In the genomic region with DNA sequence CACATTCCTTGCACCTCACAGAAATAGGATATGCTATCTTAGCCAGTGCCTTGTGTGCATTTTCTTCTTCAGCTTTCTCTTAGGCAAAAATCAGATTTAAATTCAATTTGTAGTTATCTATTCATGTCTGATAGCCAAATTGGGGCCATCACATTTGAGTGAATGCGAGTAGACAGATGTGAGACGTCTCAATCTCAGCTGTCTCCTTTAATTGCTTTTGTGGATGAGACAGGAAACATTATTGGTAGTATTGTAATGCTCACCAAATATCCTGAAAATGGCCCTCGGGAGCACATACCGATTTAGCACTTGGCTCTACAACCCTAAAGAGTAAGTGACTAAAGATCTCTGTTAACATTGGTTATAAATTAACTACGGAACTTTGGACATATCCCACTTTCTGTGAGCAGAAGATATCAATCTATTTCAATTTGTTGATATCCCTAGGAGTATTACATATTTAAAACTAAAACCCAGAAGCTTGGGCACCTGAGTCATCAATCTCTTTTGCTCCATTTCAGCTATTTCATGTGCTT, we compare ENCODE assay signal across 21 cellular contexts.
DNase-seq lines count a peak whose midpoint lies in the region; ATAC-seq, FAIRE-seq and TF ChIP-seq lines count a peak whose summit lies in the region.
"Had no signal": no experiment of that assay in that cellular context is flagged by ENCODE, and none has a peak within 500 bp of the region (broad histone marks: within the 10 kb centered on the region; RNA-seq: fewer than 3 reads in every experiment).

No MANE protein-coding gene starts in this region.

- H3K4me3 Mint-ChIP-seq in osteocyte (ENCODE audit: unreplicated experiment): no peak overlapping the region
- H3K4me3 Mint-ChIP-seq: B cell; CD4-positive, CD25-positive, alpha-beta regulatory T cell; CD8-positive, alpha-beta T cell had no signal

- peak overlapping the region; percentile 26 for H3K4me2 ChIP-seq in hepatocyte
- H3K4me2 ChIP-seq: BLaER1 had no signal

- no peaks in the 10 kb centered on the region for H3K79me2 ChIP-seq in hepatocyte

- ATAC-seq in right lobe of liver (peak; percentile 93 to 99 (median 98)), gastrocnemius medialis (no peak)
- ATAC-seq: CD8-positive, alpha-beta T cell had no signal

- TF ChIP-seq POLR2A in right lobe of liver (IDR thresholded peaks at IDR 0.05) (no peak), gastrocnemius medialis (IDR thresholded peaks at IDR 0.05) (no peak)

- DNase-seq in RCC 7860 (ENCODE audit: low spot score) (no peak), hepatocyte (ENCODE audit: low spot score) (no peak), right lobe of liver (no peak), osteocyte (ENCODE audit: extremely low spot score, unreplicated experiment) (no peak), gastrocnemius medialis (no peak), HUDEP-2 (lab: John Stamatoyannopoulos, UW; ENCODE audit: unreplicated experiment in 76 of 76) (no peak)
- DNase-seq: Caco-2; CD4-positive, CD25-positive, alpha-beta regulatory T cell; CD8-positive, alpha-beta T cell; DMS153; DND-41; GM23248; H7; HCEC 1CT had no signal

- H2AFZ ChIP-seq in hepatocyte: no peak overlapping the region
- H2AFZ ChIP-seq: GM23248 had no signal

- H3K9me2 ChIP-seq in hepatocyte (replicated peaks; ENCODE audit: insufficient read depth): no peaks in the 10 kb centered on the region

- peaks cover 4% of the 10 kb centered on the region for H3K27me3 Mint-ChIP-seq in osteocyte (ENCODE audit: unreplicated experiment)
- H3K27me3 Mint-ChIP-seq: B cell; CD4-positive, CD25-positive, alpha-beta regulatory T cell had no signal

- H3K36me3 Mint-ChIP-seq in osteocyte (ENCODE audit: unreplicated experiment): no peaks in the 10 kb centered on the region
- H3K36me3 Mint-ChIP-seq: CD4-positive, CD25-positive, alpha-beta regulatory T cell; CD8-positive, alpha-beta T cell had no signal

- H3K27ac Mint-ChIP-seq in osteocyte (ENCODE audit: unreplicated experiment): no peak overlapping the region
- H3K27ac Mint-ChIP-seq: B cell; CD4-positive, CD25-positive, alpha-beta regulatory T cell; CD8-positive, alpha-beta T cell had no signal

- H3K4me1 ChIP-seq in hepatocyte (ENCODE audit: insufficient read depth): no peaks in the 10 kb centered on the region
- H3K4me1 ChIP-seq in right lobe of liver: peaks cover 0 to 18% (median 7%) of the 10 kb centered on the region in 4 donors
- H3K4me1 ChIP-seq in gastrocnemius medialis: no peaks in the 10 kb centered on the region
- H3K4me1 ChIP-seq: BLaER1, Caco-2 had no signal

- no peak overlapping the region for H3K27ac ChIP-seq in hepatocyte
- peak overlapping the region; percentile 40 to 59 (median 58) for H3K27ac ChIP-seq in right lobe of liver
- no peak overlapping the region for H3K27ac ChIP-seq in gastrocnemius medialis
- H3K27ac ChIP-seq: BLaER1, C4-2B, GM23248 had no signal

- no peaks in the 10 kb centered on the region for H3K9me3 ChIP-seq in hepatocyte (ENCODE audit: low read depth)
- no peaks in the 10 kb centered on the region for H3K9me3 ChIP-seq in right lobe of liver
- no peaks in the 10 kb centered on the region for H3K9me3 ChIP-seq in gastrocnemius medialis
- H3K9me3 ChIP-seq: BLaER1, Caco-2 had no signal

- H3K4me1 Mint-ChIP-seq in osteocyte (ENCODE audit: unreplicated experiment): no peaks in the 10 kb centered on the region
- H3K4me1 Mint-ChIP-seq: B cell; CD4-positive, CD25-positive, alpha-beta regulatory T cell had no signal

- intact Hi-C loops in right lobe of liver (cut with DNase I): no loop called here
- intact Hi-C loops in gastrocnemius medialis (cut with DNase I; ENCODE audit: low total_unique reads): no loop called here

- TF ChIP-seq CTCF in hepatocyte (IDR thresholded peaks at IDR 0.05; ENCODE audit: poor library complexity) (no peak), right lobe of liver (IDR thresholded peaks at IDR 0.05) (no peak), osteocyte (IDR thresholded peaks at IDR 0.05) (no peak), gastrocnemius medialis (IDR thresholded peaks at IDR 0.05 in 4 of 5, conservative IDR thresholded peaks at IDR 0.05 in 1 of 5) (no peak)

- H4K20me1 ChIP-seq in hepatocyte (ENCODE audit: insufficient read depth, poor library complexity, severe bottlenecking): no peaks in the 10 kb centered on the region
- H4K20me1 ChIP-seq: BLaER1 had no signal

- WGBS in hepatocyte (ENCODE audit: low lambda C conversion rate, missing lambda C conversion rate): 63% methylated on average over 5 of the region's 5 CpGs
- 29% methylated on average over 5 of the region's 5 CpGs for WGBS in right lobe of liver (ENCODE audit: insufficient coverage, low coverage, low lambda C conversion rate, missing lambda C conversion rate)

- H3K36me3 ChIP-seq in hepatocyte (replicated peaks; ENCODE audit: insufficient read depth, low read depth) (no peaks in the 10 kb centered on the region), right lobe of liver (no peaks in the 10 kb centered on the region), gastrocnemius medialis (no peaks in the 10 kb centered on the region)
- H3K36me3 ChIP-seq: BLaER1 had no signal

- in situ Hi-C loops in gastrocnemius medialis (cut with MboI; ENCODE audit: low sequenced_read_pairs in 4 of 4): no loop called here

- FAIRE-seq in RCC 7860 (lab: Jason Lieb, UNC): peak; percentile 54
- FAIRE-seq: G401.6, GM12892, GM19239, H1 had no signal

- no peak overlapping the region for H3K4me3 ChIP-seq in hepatocyte
- H3K4me3 ChIP-seq in right lobe of liver: no peak overlapping the region
- no peak overlapping the region for H3K4me3 ChIP-seq in gastrocnemius medialis
- H3K4me3 ChIP-seq: BLaER1, GM23248 had no signal

- H3K27me3 ChIP-seq in hepatocyte: no peaks in the 10 kb centered on the region
- H3K27me3 ChIP-seq in right lobe of liver: no peaks in the 10 kb centered on the region
- no peaks in the 10 kb centered on the region for H3K27me3 ChIP-seq in gastrocnemius medialis
- H3K27me3 ChIP-seq: BLaER1 had no signal

- no peaks in the 10 kb centered on the region for H3K9me3 Mint-ChIP-seq in osteocyte (ENCODE audit: unreplicated experiment)
- H3K9me3 Mint-ChIP-seq: CD8-positive, alpha-beta T cell had no signal

Comparison
In these comparisons a context has a peak if more than half of its experiments do, and no peak if none do; other contexts are left out.
1. H3K27ac ChIP-seq: peak in right lobe of liver (3 of 3); none in hepatocyte (single experiment) and gastrocnemius medialis (0 of 4).
2. ATAC-seq: peak in right lobe of liver (4 of 4); none in gastrocnemius medialis (0 of 2).